In genomic region chr7:816751-817671, GRCh38 we compare ENCODE assay signal across 1 cellular context.
TF ChIP-seq lines count a peak whose summit lies in the region.

No MANE protein-coding gene starts in this region.

TF ChIP-seq in endothelial cell of umbilical vein, 7 proteins besides CTCF, POLR2A, EP300 and RAD21:
- no peak for TF ChIP-seq MYC (IDR thresholded peaks at IDR 0.05; ENCODE audit: low read depth, low read length)
